ENCODE assay signal across 22 cellular contexts in the genomic region with DNA sequence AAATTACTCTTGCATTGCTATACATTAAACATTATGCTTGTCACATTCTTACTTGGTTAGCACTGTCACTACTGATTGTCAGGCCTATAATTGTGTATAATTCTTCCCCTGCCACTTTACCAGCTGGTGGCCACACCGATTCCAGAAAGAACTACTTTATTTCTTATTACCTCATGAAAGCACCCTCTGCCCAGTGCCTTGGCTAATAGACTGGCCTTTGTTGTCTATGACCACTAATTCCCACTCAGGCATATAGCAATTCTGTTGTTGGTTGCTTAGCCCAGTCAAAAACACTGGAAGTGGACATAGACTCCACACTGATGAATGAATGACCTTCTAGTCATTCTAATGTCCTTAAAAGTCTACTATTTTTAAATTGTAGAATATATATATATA. TPM values are rescaled to one million over a fixed set of nuclear protein-coding genes. Genes with fewer than 3 reads are reported as not detected.
A peak's percentile ranks its signal among the peaks of the same experiment; 100 is the strongest.
DNase-seq lines count a peak whose midpoint lies in the region; ATAC-seq, FAIRE-seq and TF ChIP-seq lines count a peak whose summit lies in the region.
"Had no signal": no experiment of that assay in that cellular context is flagged by ENCODE, and none has a peak within 500 bp of the region (broad histone marks: within the 10 kb centered on the region; RNA-seq: fewer than 3 reads in every experiment).

No MANE protein-coding gene starts in this region.

- no peak overlapping the region for H3K27ac ChIP-seq in upper lobe of left lung
- H3K27ac ChIP-seq: colonic mucosa, neutrophil, VCaP had no signal

- 78 to 83% methylated on average over 1 of the region's 1 CpG for WGBS in upper lobe of left lung, 2 donors

- peaks cover 64% of the 10 kb centered on the region for H3K4me1 Mint-ChIP-seq in activated naive CD4-positive, alpha-beta T cell treated with anti-CD3 and anti-CD28 coated beads for 36 hours (ENCODE audit: low read depth)
- H3K4me1 Mint-ChIP-seq in activated T-helper 17 cell treated with anti-CD3 and anti-CD28 coated beads, Interleukin-2, amount 50 U/mL, for 72 hours = peaks cover 65% of the 10 kb centered on the region

- no peak for DNase-seq in activated naive CD4-positive, alpha-beta T cell treated with anti-CD3 and anti-CD28 coated beads for 36 hours
- DNase-seq in activated naive CD4-positive, alpha-beta T cell treated with Interleukin-2 at 50 U/mL for 16 hours = no peak
- DNase-seq in GM12892 (ENCODE audit: insufficient read length) (no peak), renal cortical epithelial cell (ENCODE audit: low read depth) (peak; percentile 48), upper lobe of left lung (no peak), DMS79 (lab: John Stamatoyannopoulos, UW) (no peak)
- DNase-seq: activated naive CD4-positive, alpha-beta T cell; brain microvascular endothelial cell; colonic mucosa; H7; heart right ventricle; left ventricle myocardium superior; NCI-H1105 treated with DMSO at 0.1 percent for 48 hours; NCI-H2107; SHP77 treated with DMSO at 0.1 percent for 48 hours; spleen; T-cell had no signal

- no peaks in the 10 kb centered on the region for H3K27me3 ChIP-seq in upper lobe of left lung
- H3K27me3 ChIP-seq: brain microvascular endothelial cell, colonic mucosa, heart right ventricle, neutrophil, spleen had no signal

- H3K27ac Mint-ChIP-seq in activated naive CD4-positive, alpha-beta T cell treated with anti-CD3 and anti-CD28 coated beads for 36 hours = peak overlapping the region; percentile 90
- peak overlapping the region; percentile 97 for H3K27ac Mint-ChIP-seq in activated T-helper 17 cell treated with anti-CD3 and anti-CD28 coated beads, Interleukin-2, amount 50 U/mL, for 72 hours

- no peaks in the 10 kb centered on the region for H3K9me3 Mint-ChIP-seq in activated naive CD4-positive, alpha-beta T cell treated with anti-CD3 and anti-CD28 coated beads for 36 hours
- H3K9me3 Mint-ChIP-seq in activated T-helper 17 cell treated with anti-CD3 and anti-CD28 coated beads, Interleukin-2, amount 50 U/mL, for 72 hours = no peaks in the 10 kb centered on the region
- H3K9me3 Mint-ChIP-seq: T-cell had no signal

- H3K27me3 Mint-ChIP-seq in activated naive CD4-positive, alpha-beta T cell treated with anti-CD3 and anti-CD28 coated beads for 36 hours (ENCODE audit: low read depth) = no peaks in the 10 kb centered on the region
- no peaks in the 10 kb centered on the region for H3K27me3 Mint-ChIP-seq in activated T-helper 17 cell treated with anti-CD3 and anti-CD28 coated beads, Interleukin-2, amount 50 U/mL, for 72 hours
- H3K27me3 Mint-ChIP-seq: T-cell had no signal

- intact Hi-C loops in activated naive CD4-positive, alpha-beta T cell treated with anti-CD3 and anti-CD28 coated beads for 36 hours (cut with micrococcal nuclease) = loop anchor here (5.0 kb wide), 1 partner anchor 66 kb away; the partner anchor contains the start of gene JAM2

- H3K36me3 ChIP-seq in upper lobe of left lung = no peaks in the 10 kb centered on the region
- H3K36me3 ChIP-seq: brain microvascular endothelial cell, colonic mucosa, neutrophil had no signal

- TF ChIP-seq POLR2A in GM12892 (IDR thresholded peaks at IDR 0.05; ENCODE audit: low read depth, low read length) (peak; percentile 71), upper lobe of left lung (IDR thresholded peaks at IDR 0.05) (no peak)

- no peaks in the 10 kb centered on the region for H3K9me3 ChIP-seq in upper lobe of left lung
- H3K9me3 ChIP-seq: colonic mucosa, heart right ventricle, neutrophil, spleen had no signal

- no peak for TF ChIP-seq EP300 in upper lobe of left lung (IDR thresholded peaks at IDR 0.05)

- FAIRE-seq in GM12892 (lab: Jason Lieb, UNC) = no peak
- FAIRE-seq: endometrium had no signal

- no peak for TF ChIP-seq CTCF in upper lobe of left lung (IDR thresholded peaks at IDR 0.05)

- H3K4me3 Mint-ChIP-seq in activated naive CD4-positive, alpha-beta T cell treated with anti-CD3 and anti-CD28 coated beads for 36 hours = peak overlapping the region; percentile 79
- H3K4me3 Mint-ChIP-seq in activated T-helper 17 cell treated with anti-CD3 and anti-CD28 coated beads, Interleukin-2, amount 50 U/mL, for 72 hours = peak overlapping the region; percentile 88
- H3K4me3 Mint-ChIP-seq: T-cell had no signal

- peaks cover 77% of the 10 kb centered on the region for H3K36me3 Mint-ChIP-seq in activated naive CD4-positive, alpha-beta T cell treated with anti-CD3 and anti-CD28 coated beads for 36 hours (ENCODE audit: low read depth)
- peaks cover 100% of the 10 kb centered on the region for H3K36me3 Mint-ChIP-seq in activated T-helper 17 cell treated with anti-CD3 and anti-CD28 coated beads, Interleukin-2, amount 50 U/mL, for 72 hours (ENCODE audit: low read depth)

- no peak overlapping the region for H3K4me3 ChIP-seq in upper lobe of left lung
- H3K4me3 ChIP-seq: colonic mucosa, heart right ventricle, spleen had no signal

- no peak for ATAC-seq in activated T-helper 17 cell treated with anti-CD3 and anti-CD28 coated beads, Interleukin-2, amount 50 U/mL, for 72 hours (replicated peaks)
- no peak for ATAC-seq in upper lobe of left lung (ENCODE audit: low FRiP score in 2 of 2)
- no peak for ATAC-seq in GM18498 (IDR thresholded peaks at IDR 0.05; ENCODE audit: unreplicated experiment)
- ATAC-seq: heart right ventricle, left ventricle myocardium superior, T-cell had no signal

- CTCF ChIA-PET in activated naive CD4-positive, alpha-beta T cell treated with anti-CD3 and anti-CD28 coated beads for 36 hours (lab: Charles Lee) = interaction anchor here (1.2 to 9.0 kb wide), 3 partner anchors 8 to 189 kb away, joined by 3 to 51 read pairs (median 12); no protein-coding TSS in a partner anchor

- H3K4me1 ChIP-seq in upper lobe of left lung = peaks cover 0 to 9% (median 5%) of the 10 kb centered on the region in 4 donors
- H3K4me1 ChIP-seq: colonic mucosa had no signal

RNA-seq across cellular contexts. Expression of gene MRPL39, which starts 35.6 kb away (rescaled TPM):
- total RNA-seq in activated naive CD4-positive, alpha-beta T cell treated with anti-CD3 and anti-CD28 coated beads for 36 hours = 10 to 100 TPM; 71.4 to 75.8 TPM
- 85.2 TPM for polyA plus RNA-seq in GM12892 (2012; ENCODE audit: missing spikeins)
- total RNA-seq in activated T-helper 17 cell treated with anti-CD3 and anti-CD28 coated beads, Interleukin-2, amount 50 U/mL, for 72 hours = 10 to 100 TPM; 43.5 to 55.7 TPM
- total RNA-seq in renal cortical epithelial cell (34.2 and 76.1 TPM in 2 replicates), upper lobe of left lung (10 to 100 TPM; 12.7 to 24.2 (median 19.1) TPM)
